ENCODE assay signal across 25 cellular contexts in the genomic region with DNA sequence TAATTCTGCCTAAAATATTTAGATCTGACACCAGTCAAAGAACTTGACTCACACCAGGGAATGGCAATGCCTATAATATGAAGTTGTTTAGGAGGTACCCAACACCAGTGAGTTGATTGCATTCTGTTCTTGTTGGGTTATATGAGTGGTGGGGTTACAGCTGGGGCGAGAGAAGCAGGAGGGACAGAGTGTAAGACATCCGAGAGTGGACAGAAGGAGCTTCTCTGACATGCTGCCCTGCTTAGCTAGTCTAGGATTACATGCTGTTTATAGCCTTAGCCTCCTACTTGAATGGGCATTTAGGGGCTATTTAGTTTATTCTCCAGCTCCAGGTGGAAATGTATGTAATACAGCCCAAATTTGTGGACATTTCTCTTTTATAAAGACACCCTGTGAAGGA.
DNase-seq lines count a peak whose midpoint lies in the region; ATAC-seq lines count a peak whose summit lies in the region.
"Had no signal": no experiment of that assay in that cellular context is flagged by ENCODE, and none has a peak within 500 bp of the region (broad histone marks: within the 10 kb centered on the region; RNA-seq: fewer than 3 reads in every experiment).

No MANE protein-coding gene starts in this region.

- DNase-seq in epidermal melanocyte (ENCODE audit: insufficient read length, low spot score) (peak; percentile 2), left kidney (ENCODE audit: low read depth, low spot score) (peak; percentile 53), NCI-H748 treated with DMSO at 0.1 percent for 48 hours (lab: John Stamatoyannopoulos, UW) (no peak)
- DNase-seq: 8988T; ACHN; AML-193; BE2C; C1 segment of cervical spinal cord; Caco-2; Calu3; CD4-positive, alpha-beta memory T cell; CD4-positive, alpha-beta T cell; CD4-positive, CD25-positive, alpha-beta regulatory T cell; CD8-positive, alpha-beta memory T cell; CD8-positive, alpha-beta T cell; COR-L47; DMS 273 treated with DMSO at 0.1 percent for 48 hours; DMS153; DMS53; DMS79; DMS79 treated with DMSO at 0.1 percent for 48 hours; DND-41; EL had no signal

- ATAC-seq in GM19463 (IDR thresholded peaks at IDR 0.05; ENCODE audit: unreplicated experiment), result no peak
- ATAC-seq: A549; CD8-positive, alpha-beta T cell had no signal
